8 cellular contexts compared by ENCODE assay signal in genomic region chr15:93087825-93088199, GRCh38. TPM values are rescaled to one million over a fixed set of nuclear protein-coding genes. Genes with fewer than 3 reads are reported as not detected.
DNase-seq lines count a peak whose midpoint lies in the region; ATAC-seq and TF ChIP-seq lines count a peak whose summit lies in the region.

No MANE protein-coding gene starts in this region.

- DNase-seq in COLO668 (lab: John Stamatoyannopoulos, UW; ENCODE audit: unreplicated experiment) (peak; percentile 68), NCI-H1048 (lab: John Stamatoyannopoulos, UW) (peak; percentile 47), T-helper 9 cell (peak; percentile 66), body of pancreas (peak; percentile 72 to 82 (median 78))

- H3K27ac ChIP-seq in body of pancreas (peak overlapping the region in 2 of 4 donors; percentile 22 to 47), iPS-18a (ENCODE audit: low read length) (no peak overlapping the region)

- H3K4me2 ChIP-seq in skeletal muscle satellite cell (ENCODE audit: low read length): peak overlapping the region; percentile 70

- ATAC-seq in GM21528 (IDR thresholded peaks at IDR 0.05; ENCODE audit: low FRiP score, unreplicated experiment) (peak; percentile 70), body of pancreas (peak; percentile 72), HG03460 (IDR thresholded peaks at IDR 0.05; ENCODE audit: unreplicated experiment) (no peak)

- H3K4me3 ChIP-seq in body of pancreas: peak overlapping the region in 1 of 2 donors; percentile 47
- peak overlapping the region; percentile 68 for H3K4me3 ChIP-seq in iPS-18a (ENCODE audit: low read length)
- H3K4me3 ChIP-seq in skeletal muscle satellite cell (ENCODE audit: low read length): no peak overlapping the region

- intact Hi-C loops in body of pancreas (cut with DNase I): no loop called here

- TF ChIP-seq CTCF in body of pancreas (IDR thresholded peaks at IDR 0.05): peak; percentile 88 to 96 (median 90)

- H3K9ac ChIP-seq in iPS-18a (ENCODE audit: low read length) (peak overlapping the region; percentile 41), skeletal muscle satellite cell (ENCODE audit: low read depth, low read length) (no peak overlapping the region)

- WGBS in body of pancreas, 2 donors: 1% methylated on average over 14 of the region's 14 CpGs

- H3K36me3 ChIP-seq in body of pancreas (replicated peaks in 1 of 2; ENCODE audit: insufficient read depth in 1 of 2, low read depth in 2 of 2) (no peaks in the 10 kb centered on the region), iPS-18a (ENCODE audit: control insufficient read depth, low read depth, low read length) (no peaks in the 10 kb centered on the region), skeletal muscle satellite cell (ENCODE audit: insufficient read depth, low read length) (no peaks in the 10 kb centered on the region)

- H3K9me3 ChIP-seq in body of pancreas (no peaks in the 10 kb centered on the region), iPS-18a (ENCODE audit: control insufficient read depth, low read depth, low read length) (no peaks in the 10 kb centered on the region), skeletal muscle satellite cell (replicated peaks; ENCODE audit: low read length) (no peaks in the 10 kb centered on the region)

- H3K4me1 ChIP-seq in body of pancreas (peaks cover 31% of the 10 kb centered on the region), iPS-18a (ENCODE audit: control insufficient read depth, low read depth, low read length) (peaks cover 5% of the 10 kb centered on the region), skeletal muscle satellite cell (ENCODE audit: control insufficient read depth, insufficient read depth, low read length) (no peaks in the 10 kb centered on the region)

- TF ChIP-seq POLR2A in body of pancreas (IDR thresholded peaks at IDR 0.05): no peak

- H3K27me3 ChIP-seq in body of pancreas (no peaks in the 10 kb centered on the region), iPS-18a (ENCODE audit: control insufficient read depth, insufficient read depth, low read length) (peaks cover 49% of the 10 kb centered on the region), skeletal muscle satellite cell (ENCODE audit: control insufficient read depth, insufficient read depth, low read length) (peaks cover 86% of the 10 kb centered on the region)

RNA-seq across cellular contexts. Expression of gene RGMA, which starts 1.2 kb away (rescaled TPM):
- 1 to 10 TPM; 8.8 to 9.2 TPM for total RNA-seq in body of pancreas
- 0.51 and 1.3 TPM in 2 replicates for total RNA-seq in skeletal muscle satellite cell (2012; rRNA removed)
